In the genomic region with DNA sequence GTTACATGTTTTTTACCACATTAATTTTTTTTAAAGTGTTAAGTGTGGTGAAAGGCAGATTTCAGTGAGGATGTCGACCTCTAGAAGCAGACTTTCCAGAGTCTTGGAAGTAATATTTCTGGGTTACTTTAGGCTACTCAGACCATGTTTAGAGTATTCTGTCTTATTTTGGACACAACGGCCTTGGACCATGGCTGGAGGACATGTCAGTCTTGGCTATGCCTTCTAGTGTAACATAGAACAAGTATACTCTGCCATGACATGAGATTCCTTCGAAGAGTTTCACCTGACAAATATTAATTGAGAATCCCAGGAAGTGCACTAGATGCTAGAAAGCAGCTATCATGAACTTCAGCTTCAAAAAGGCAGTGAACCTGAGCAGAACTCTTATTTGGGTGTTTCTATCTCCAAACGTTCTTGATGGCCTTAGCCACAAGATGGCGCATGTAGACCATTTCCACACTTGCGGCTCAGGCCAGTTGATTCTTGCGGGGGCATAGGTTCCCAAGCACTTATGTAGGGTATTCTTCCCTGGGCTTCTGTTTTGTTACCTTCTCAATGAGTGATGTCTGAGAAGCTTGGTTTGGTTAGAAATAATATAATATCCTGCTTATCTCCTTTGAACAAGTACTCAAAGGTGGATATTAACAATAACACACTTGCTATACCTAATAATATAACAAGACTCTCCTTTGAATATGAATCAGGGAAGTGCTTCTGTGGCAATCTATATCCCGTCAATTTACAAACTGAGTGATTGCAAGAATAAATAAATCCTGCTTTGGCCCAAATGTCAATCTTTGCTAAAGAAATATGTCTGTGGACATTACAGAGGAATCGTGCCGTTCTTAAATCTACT, we compare ENCODE assay signal across 8 cellular contexts.
DNase-seq lines count a peak whose midpoint lies in the region; ATAC-seq and TF ChIP-seq lines count a peak whose summit lies in the region.

No MANE protein-coding gene starts in this region.

- 33% methylated on average over 10 of the region's 10 CpGs for WGBS in esophagus muscularis mucosa
- WGBS in stomach, 5 donors = 32 to 39% (median 32%) methylated on average over 10 of the region's 10 CpGs

- no peak for TF ChIP-seq POLR2A in esophagus muscularis mucosa (IDR thresholded peaks at IDR 0.05; ENCODE audit: low read depth)
- no peak for TF ChIP-seq POLR2A in stomach (IDR thresholded peaks at IDR 0.05)

- no peaks in the 10 kb centered on the region for H3K9me3 Mint-ChIP-seq in nephron

- intact Hi-C loops in esophagus muscularis mucosa (cut with DNase I) (loop anchor here (5.0 to 10.0 kb wide), 4 partner anchors 60 to 598 kb away; partner anchors contain the start of gene CACNB4), stomach (cut with DNase I; ENCODE audit: low total_unique reads) (no loop called here)

- ATAC-seq in GM19372 (IDR thresholded peaks at IDR 0.05; ENCODE audit: low read depth, unreplicated experiment) (peak; percentile 78), HG03469 (IDR thresholded peaks at IDR 0.05; ENCODE audit: unreplicated experiment) (peak; percentile 87)

- H3K36me3 ChIP-seq in esophagus muscularis mucosa = no peaks in the 10 kb centered on the region
- no peaks in the 10 kb centered on the region for H3K36me3 ChIP-seq in stomach

- no peak overlapping the region for H3K4me3 Mint-ChIP-seq in nephron

- H3K4me1 Mint-ChIP-seq in nephron = peaks cover 33% of the 10 kb centered on the region

- TF ChIP-seq CTCF in esophagus muscularis mucosa (IDR thresholded peaks at IDR 0.05) (peak; percentile 69 to 74 (median 72)), nephron (IDR thresholded peaks at IDR 0.05; ENCODE audit: unreplicated experiment in 3 of 3) (peak; percentile 77 to 88 (median 81)), stomach (IDR thresholded peaks at IDR 0.05) (peak in 5 of 7 experiments; percentile 48 to 66 (median 61))

- peak; percentile 59 for DNase-seq in COLO829 (ENCODE audit: low spot score)
- DNase-seq in NCI-H82 (lab: John Stamatoyannopoulos, UW) = peak; percentile 91
- peak; percentile 7 for DNase-seq in activated CD8-positive, alpha-beta memory T cell treated with anti-CD3 and anti-CD28 coated beads, Interleukin-2, amount 50 U/mL, for 24 hours (ENCODE audit: extremely low read depth)
- DNase-seq in esophagus muscularis mucosa (ENCODE audit: extremely low spot score) = no peak
- peak; percentile 75 for DNase-seq in stomach

- no peaks in the 10 kb centered on the region for H3K27me3 ChIP-seq in esophagus muscularis mucosa
- H3K27me3 ChIP-seq in stomach = no peaks in the 10 kb centered on the region

- H3K4me3 ChIP-seq in esophagus muscularis mucosa = no peak overlapping the region
- H3K4me3 ChIP-seq in stomach = no peak overlapping the region

- TF ChIP-seq EP300 in esophagus muscularis mucosa (IDR thresholded peaks at IDR 0.05) (no peak), stomach (IDR thresholded peaks at IDR 0.05) (no peak)

- H3K27me3 Mint-ChIP-seq in nephron (ENCODE audit: low read depth) = peaks cover 3% of the 10 kb centered on the region

- peak overlapping the region; percentile 60 to 96 (median 86) for H3K27ac Mint-ChIP-seq in nephron

- H3K9me3 ChIP-seq in esophagus muscularis mucosa = no peaks in the 10 kb centered on the region
- no peaks in the 10 kb centered on the region for H3K9me3 ChIP-seq in stomach

- H3K4me1 ChIP-seq in esophagus muscularis mucosa = peaks cover 14 to 42% (median 19%) of the 10 kb centered on the region in 4 donors
- peaks cover 0 to 33% (median 14%) of the 10 kb centered on the region in 4 donors for H3K4me1 ChIP-seq in stomach

- H3K27ac ChIP-seq in esophagus muscularis mucosa (replicated peaks in 1 of 4) (peak overlapping the region in 1 of 4 donors; percentile 26), stomach (no peak overlapping the region)

- H3K36me3 Mint-ChIP-seq in nephron (ENCODE audit: low read depth) = no peaks in the 10 kb centered on the region
